In genomic region chr3:119715105-119715504, GRCh38 we compare ENCODE assay signal across 25 cellular contexts. TPM values are rescaled to one million over a fixed set of nuclear protein-coding genes. Genes with fewer than 3 reads are reported as not detected.
"Had no signal": no experiment of that assay in that cellular context is flagged by ENCODE, and none has a peak within 500 bp of the region (broad histone marks: within the 10 kb centered on the region; RNA-seq: fewer than 3 reads in every experiment).

No MANE protein-coding gene starts in this region.

- H3K4me3 ChIP-seq: MG63 had no signal

- H3K36me3 Mint-ChIP-seq: activated naive CD4-positive, alpha-beta T cell treated with anti-CD3 and anti-CD28 coated beads, Interleukin-2, amount 50 U/mL, for 24 hours; T-cell had no signal

- H3K4me1 Mint-ChIP-seq: activated naive CD4-positive, alpha-beta T cell treated with anti-CD3 and anti-CD28 coated beads, Interleukin-2, amount 50 U/mL, for 24 hours; T-cell had no signal

- H3K27me3 ChIP-seq: MG63 had no signal

- FAIRE-seq: bronchial epithelial cell, RCC 7860, TTC549 had no signal

- H3K36me3 ChIP-seq: MG63, WERI-Rb-1 had no signal

- H3K9me3 Mint-ChIP-seq: activated CD8-positive, alpha-beta T cell treated with anti-CD3 and anti-CD28 coated beads for 36 hours; activated naive CD4-positive, alpha-beta T cell treated with anti-CD3 and anti-CD28 coated beads, Interleukin-2, amount 50 U/mL, for 24 hours; activated T-cell treated with anti-CD3 and anti-CD28 coated beads, Interleukin-2, amount 50 U/mL, for 72 hours; activated T-helper 2 cell treated with anti-CD3 and anti-CD28 coated beads, Interferon-gamma antibody, Interleukin-2, Interleukin-4, amounts not matched to agents 10 μg/mL and 5 μg/mL and 100 μg/mL, durations not matched to agents 14 hours and 24 hours and 36 hours; T-cell had no signal

- H3K4me3 Mint-ChIP-seq: activated CD8-positive, alpha-beta T cell treated with anti-CD3 and anti-CD28 coated beads for 36 hours; activated naive CD4-positive, alpha-beta T cell treated with anti-CD3 and anti-CD28 coated beads, Interleukin-2, amount 50 U/mL, for 24 hours; activated T-cell treated with anti-CD3 and anti-CD28 coated beads, Interleukin-2, amount 50 U/mL, for 72 hours; T-cell had no signal

- H3K9me3 ChIP-seq: MG63 had no signal

- H3K27ac ChIP-seq: WERI-Rb-1 had no signal

- ATAC-seq: activated CD4-positive, CD25-positive, alpha-beta regulatory T cell treated with anti-CD3 and anti-CD28 coated beads, Interleukin-2, amount 50 U/mL, for 24 hours; activated CD8-positive, alpha-beta T cell treated with anti-CD3 and anti-CD28 coated beads for 36 hours; activated T-cell treated with anti-CD3 and anti-CD28 coated beads, Interleukin-2, amount 50 U/mL, for 72 hours; PC-3; T-cell had no signal

- H3K27ac Mint-ChIP-seq: activated CD8-positive, alpha-beta T cell treated with anti-CD3 and anti-CD28 coated beads for 36 hours; activated naive CD4-positive, alpha-beta T cell treated with anti-CD3 and anti-CD28 coated beads, Interleukin-2, amount 50 U/mL, for 24 hours; activated T-cell treated with anti-CD3 and anti-CD28 coated beads, Interleukin-2, amount 50 U/mL, for 72 hours; activated T-helper 2 cell treated with anti-CD3 and anti-CD28 coated beads, Interferon-gamma antibody, Interleukin-2, Interleukin-4, amounts not matched to agents 10 μg/mL and 5 μg/mL and 100 μg/mL, durations not matched to agents 14 hours and 24 hours and 36 hours; T-cell had no signal

- H3K27me3 Mint-ChIP-seq: activated CD8-positive, alpha-beta T cell treated with anti-CD3 and anti-CD28 coated beads for 36 hours; activated naive CD4-positive, alpha-beta T cell treated with anti-CD3 and anti-CD28 coated beads, Interleukin-2, amount 50 U/mL, for 24 hours had no signal

- DNase-seq: activated CD4-positive, alpha-beta T cell treated with anti-CD3 and anti-CD28 coated beads for 4 hours; activated CD8-positive, alpha-beta memory T cell treated with anti-CD3 and anti-CD28 coated beads, Interleukin-2, amount 50 U/mL, for 4 hours; activated CD8-positive, alpha-beta T cell treated with anti-CD3 and anti-CD28 coated beads for 36 hours; activated gamma-delta T cell treated with Interleukin-2 at 50 U/mL for 16 hours; activated T-cell treated with anti-CD3 and anti-CD28 coated beads, Interleukin-2, amount 50 U/mL, for 72 hours; aorta; central memory CD4-positive, alpha-beta T cell; MG63; NCI-H1048; NCI-H146; NCI-H187 treated with DMSO at 0.1 percent for 48 hours; NCI-H2081 treated with DMSO at 0.1 percent for 48 hours; NCI-H446; NCI-H524; PC-3; SIG-M5; T-cell; T1000; WERI-Rb-1 had no signal

RNA-seq across cellular contexts. Expression of gene CFAP91, which starts 12.3 kb away (rescaled TPM):
- total RNA-seq: activated CD8-positive, alpha-beta T cell treated with anti-CD3 and anti-CD28 coated beads for 36 hours; activated T-helper 2 cell treated with anti-CD3 and anti-CD28 coated beads, Interferon-gamma antibody, Interleukin-2, Interleukin-4, amounts not matched to agents 10 μg/mL and 5 μg/mL and 100 μg/mL, durations not matched to agents 14 hours and 24 hours and 36 hours; bronchial epithelial cell had no signal

RNA-seq across cellular contexts. Expression of gene POPDC2, which starts 54.7 kb away (rescaled TPM):
- total RNA-seq: bronchial epithelial cell had no signal
